8 cellular contexts compared by ENCODE assay signal in the genomic region with DNA sequence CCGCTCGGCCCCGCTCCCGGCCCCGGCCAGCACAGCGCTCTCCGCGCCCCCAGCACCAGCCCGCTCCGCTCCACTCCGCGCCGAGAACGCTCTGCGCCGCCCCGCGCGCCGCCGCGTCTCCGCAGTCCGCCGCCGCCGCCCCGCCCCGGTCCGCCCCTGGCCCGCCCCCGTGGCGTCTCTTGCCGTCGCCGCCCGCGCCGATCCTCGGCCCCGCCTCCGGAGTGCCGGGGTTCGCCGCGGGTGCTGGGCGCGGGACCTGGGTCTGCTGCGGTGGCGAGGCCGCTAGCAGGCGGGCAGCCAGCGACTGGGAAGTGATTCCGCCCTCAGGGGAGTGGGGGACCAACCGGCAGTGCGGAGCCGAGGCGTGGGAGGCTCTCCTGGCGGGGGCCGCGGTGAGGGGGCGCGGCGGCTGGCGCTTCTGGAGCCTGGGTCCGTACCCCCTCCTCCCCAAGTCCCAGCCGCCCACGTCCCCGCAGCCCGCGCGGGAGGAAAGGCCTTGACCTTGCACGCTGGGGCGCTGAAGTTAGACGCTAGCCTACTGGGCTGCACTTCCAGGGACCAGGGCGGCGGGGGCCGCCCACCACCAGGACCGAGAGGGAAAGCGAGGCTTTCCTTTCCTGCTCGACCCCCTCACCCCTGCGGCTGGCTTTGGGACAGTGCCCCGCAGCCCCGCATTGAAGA. TPM values are rescaled to one million over a fixed set of nuclear protein-coding genes. Genes with fewer than 3 reads are reported as not detected.
DNase-seq lines count a peak whose midpoint lies in the region; ATAC-seq and TF ChIP-seq lines count a peak whose summit lies in the region.

A gene with protein sequence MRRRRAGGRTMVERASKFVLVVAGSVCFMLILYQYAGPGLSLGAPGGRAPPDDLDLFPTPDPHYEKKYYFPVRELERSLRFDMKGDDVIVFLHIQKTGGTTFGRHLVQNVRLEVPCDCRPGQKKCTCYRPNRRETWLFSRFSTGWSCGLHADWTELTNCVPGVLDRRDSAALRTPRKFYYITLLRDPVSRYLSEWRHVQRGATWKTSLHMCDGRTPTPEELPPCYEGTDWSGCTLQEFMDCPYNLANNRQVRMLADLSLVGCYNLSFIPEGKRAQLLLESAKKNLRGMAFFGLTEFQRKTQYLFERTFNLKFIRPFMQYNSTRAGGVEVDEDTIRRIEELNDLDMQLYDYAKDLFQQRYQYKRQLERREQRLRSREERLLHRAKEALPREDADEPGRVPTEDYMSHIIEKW (minus strand): TSS at position 93 of the 681 bp plus-strand sequence. CDS start 305 bp downstream, outside the sequence.

- BruUV-seq in PC-9 (replicated peaks; lab: Mats Ljungman, UMichigan): no TSS peak

- peaks cover 38% of the 10 kb centered on the region for H4K20me1 ChIP-seq in PC-9 (ENCODE audit: insufficient read depth)

- peak within 1 kb of the TSS; percentile 77 for H3K4me3 ChIP-seq in HL-60 (replicated peaks; ENCODE audit: insufficient read depth, low read length)
- peak within 1 kb of the TSS; percentile 96 for H3K4me3 ChIP-seq in PC-9
- H3K4me3 ChIP-seq in epithelial cell of esophagus (ENCODE audit: low read length): peak within 1 kb of the TSS; percentile 74
- H3K4me3 ChIP-seq in mucosa of descending colon: peak within 1 kb of the TSS; percentile 51

- H3K36me3 ChIP-seq in PC-9 (ENCODE audit: low read depth): no peaks in the 10 kb centered on the region
- H3K36me3 ChIP-seq in mucosa of descending colon (ENCODE audit: low read depth): no peaks in the 10 kb centered on the region

- peak within 1 kb of the TSS; percentile 88 for H2AFZ ChIP-seq in PC-9

- peaks cover 39% of the 10 kb centered on the region for H3K79me2 ChIP-seq in PC-9 (ENCODE audit: low read depth)

- intact Hi-C loops in PC-9 (cut with micrococcal nuclease; ENCODE audit: unreplicated experiment) (loop anchor here (10.0 kb wide), 1 partner anchor 434 kb away; the partner anchor contains the start of gene AMMECR1L), mucosa of descending colon (cut with DNase I, micrococcal nuclease) (no loop called here)

- no peaks in the 10 kb centered on the region for H3K27me3 ChIP-seq in HL-60 (ENCODE audit: insufficient read depth, poor library complexity, severe bottlenecking)
- H3K27me3 ChIP-seq in PC-9 (ENCODE audit: insufficient read depth, low read depth): no peaks in the 10 kb centered on the region

- H3K4me2 ChIP-seq in PC-9: peak within 1 kb of the TSS; percentile 98

- H3K4me1 ChIP-seq in PC-9 (replicated peaks; ENCODE audit: insufficient read depth) (peaks cover 6% of the 10 kb centered on the region), mucosa of descending colon (ENCODE audit: low read depth) (peaks cover 15% of the 10 kb centered on the region)

- POLR2A ChIA-PET in PC-9 (lab: Charles Lee; ENCODE audit: unreplicated experiment): no interaction called here

- H3K9me2 ChIP-seq in PC-9 (ENCODE audit: insufficient read depth): no peaks in the 10 kb centered on the region

- CTCF ChIA-PET in PC-9 (lab: Charles Lee): no interaction called here

- H3K27ac ChIP-seq in HL-60 (replicated peaks): peak within 1 kb of the TSS; percentile 45
- H3K27ac ChIP-seq in PC-9: no peak within 1 kb of the TSS

- ATAC-seq in GM19455 (IDR thresholded peaks at IDR 0.05; ENCODE audit: unreplicated experiment) (peak; percentile 64), mucosa of descending colon (peak; percentile 86)

- TF ChIP-seq CTCF in HL-60 (IDR thresholded peaks at IDR 0.05; ENCODE audit: insufficient read depth, low read length) (no peak), PC-9 (conservative IDR thresholded peaks at IDR 0.05) (no peak), epithelial cell of esophagus (IDR thresholded peaks at IDR 0.05; ENCODE audit: insufficient read depth, low read depth, low read length, missing control alignments) (no peak), mucosa of descending colon (IDR thresholded peaks at IDR 0.05) (no peak)

- H3F3A ChIP-seq in PC-9 (ENCODE audit: insufficient read depth, low read depth): no peaks in the 10 kb centered on the region

- no peaks in the 10 kb centered on the region for H3K9me3 ChIP-seq in PC-9 (ENCODE audit: insufficient read depth, low read depth)
- no peaks in the 10 kb centered on the region for H3K9me3 ChIP-seq in mucosa of descending colon

- peak; percentile 88 for DNase-seq in COLO668 (lab: John Stamatoyannopoulos, UW; ENCODE audit: unreplicated experiment)
- DNase-seq in HL-60 (ENCODE audit: low read depth in 1 of 2, low spot score in 1 of 2): peak; percentile 70 to 76
- DNase-seq in PC-9: peak; percentile 49 to 90
- peak; percentile 86 for DNase-seq in activated T-cell treated with anti-CD3 and anti-CD28 coated beads for 4 hours
- peak; percentile 88 for DNase-seq in epithelial cell of esophagus (ENCODE audit: low read depth)
- DNase-seq in mucosa of descending colon: peak; percentile 89 to 94 (median 92)
- peak; percentile 72 to 75 for DNase-seq in stimulated activated CD8-positive, alpha-beta memory T cell treated with anti-CD3 and anti-CD28 coated beads, Interleukin-4, amount 100 ng/mL, for 1 hour (ENCODE audit: low read depth in 2 of 2, low spot score in 1 of 2)

RNA-seq across cellular contexts. Expression of the gene that starts here (rescaled TPM):
- total RNA-seq in PC-9 (2021) (20.2 and 26.2 TPM in 2 replicates), mucosa of descending colon (10 to 100 TPM; 30.8 to 39.6 (median 32.2) TPM)
